In the genomic region with DNA sequence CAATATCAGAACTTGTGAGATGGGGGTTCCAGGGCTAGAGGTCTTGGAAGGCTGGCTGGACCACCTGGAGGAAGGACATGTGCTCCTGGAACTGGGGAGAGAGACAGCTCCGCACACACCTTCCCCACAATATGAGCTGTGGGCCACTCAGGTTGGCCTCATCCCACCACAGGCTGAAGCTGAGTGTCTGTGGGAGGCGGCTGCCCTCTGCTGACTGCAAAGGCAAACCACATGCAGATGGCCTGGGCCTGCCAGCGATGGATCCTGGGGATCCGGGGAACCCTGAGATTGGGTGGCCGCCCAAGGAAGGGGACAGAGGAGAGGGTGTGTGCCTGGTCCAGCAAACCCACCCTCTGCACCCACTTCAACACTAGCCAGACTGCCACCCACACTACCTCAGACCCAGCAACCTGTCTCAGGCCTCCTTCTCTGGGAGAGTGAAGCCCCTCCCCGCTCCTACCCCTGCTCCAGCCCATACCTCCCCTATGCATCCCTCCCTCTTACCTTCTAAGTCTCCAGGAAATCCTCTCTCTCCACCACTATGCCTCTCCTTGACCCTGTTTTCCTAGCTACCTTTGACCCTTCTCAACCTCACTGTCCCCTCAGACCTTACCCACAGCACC, we compare ENCODE assay signal across 1 cellular context.
TF ChIP-seq lines count a peak whose summit lies in the region.

No MANE protein-coding gene starts in this region.

TF ChIP-seq in SK-N-SH treated with all-trans-retinoic acid at 6 μM for 48 hours, 23 proteins besides CTCF, POLR2A, EP300 and RAD21 (continued from another document):
- TF ChIP-seq TSHZ2 (CRISPR knock-in tag; IDR thresholded peaks at IDR 0.05) (no peak), ZFP30 (CRISPR knock-in tag; IDR thresholded peaks at IDR 0.05) (no peak), ISL1 (CRISPR knock-in tag; IDR thresholded peaks at IDR 0.05) (no peak)
